1 cellular context compared by ENCODE assay signal in genomic region chr3:123422457-123422856, GRCh38.
TF ChIP-seq lines count a peak whose summit lies in the region.

No MANE protein-coding gene starts in this region.

TF ChIP-seq in WTC11, 78 proteins besides CTCF, POLR2A, EP300 and RAD21 (continued from another document):
- TF ChIP-seq, protein P1, sequence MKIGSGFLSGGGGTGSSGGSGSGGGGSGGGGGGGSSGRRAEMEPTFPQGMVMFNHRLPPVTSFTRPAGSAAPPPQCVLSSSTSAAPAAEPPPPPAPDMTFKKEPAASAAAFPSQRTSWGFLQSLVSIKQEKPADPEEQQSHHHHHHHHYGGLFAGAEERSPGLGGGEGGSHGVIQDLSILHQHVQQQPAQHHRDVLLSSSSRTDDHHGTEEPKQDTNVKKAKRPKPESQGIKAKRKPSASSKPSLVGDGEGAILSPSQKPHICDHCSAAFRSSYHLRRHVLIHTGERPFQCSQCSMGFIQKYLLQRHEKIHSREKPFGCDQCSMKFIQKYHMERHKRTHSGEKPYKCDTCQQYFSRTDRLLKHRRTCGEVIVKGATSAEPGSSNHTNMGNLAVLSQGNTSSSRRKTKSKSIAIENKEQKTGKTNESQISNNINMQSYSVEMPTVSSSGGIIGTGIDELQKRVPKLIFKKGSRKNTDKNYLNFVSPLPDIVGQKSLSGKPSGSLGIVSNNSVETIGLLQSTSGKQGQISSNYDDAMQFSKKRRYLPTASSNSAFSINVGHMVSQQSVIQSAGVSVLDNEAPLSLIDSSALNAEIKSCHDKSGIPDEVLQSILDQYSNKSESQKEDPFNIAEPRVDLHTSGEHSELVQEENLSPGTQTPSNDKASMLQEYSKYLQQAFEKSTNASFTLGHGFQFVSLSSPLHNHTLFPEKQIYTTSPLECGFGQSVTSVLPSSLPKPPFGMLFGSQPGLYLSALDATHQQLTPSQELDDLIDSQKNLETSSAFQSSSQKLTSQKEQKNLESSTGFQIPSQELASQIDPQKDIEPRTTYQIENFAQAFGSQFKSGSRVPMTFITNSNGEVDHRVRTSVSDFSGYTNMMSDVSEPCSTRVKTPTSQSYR (CRISPR knock-in tag; IDR thresholded peaks at IDR 0.05): no peak
- TF ChIP-seq SMAD4 (CRISPR knock-in tag; IDR thresholded peaks at IDR 0.05) (no peak), JUN (CRISPR knock-in tag; IDR thresholded peaks at IDR 0.05) (no peak), ATF1 (CRISPR knock-in tag; IDR thresholded peaks at IDR 0.05) (no peak), NFE2L1 (CRISPR knock-in tag; IDR thresholded peaks at IDR 0.05) (no peak), NR3C1 (CRISPR knock-in tag; conservative IDR thresholded peaks at IDR 0.05; ENCODE audit: low read depth) (no peak)
- TF ChIP-seq, protein P2, sequence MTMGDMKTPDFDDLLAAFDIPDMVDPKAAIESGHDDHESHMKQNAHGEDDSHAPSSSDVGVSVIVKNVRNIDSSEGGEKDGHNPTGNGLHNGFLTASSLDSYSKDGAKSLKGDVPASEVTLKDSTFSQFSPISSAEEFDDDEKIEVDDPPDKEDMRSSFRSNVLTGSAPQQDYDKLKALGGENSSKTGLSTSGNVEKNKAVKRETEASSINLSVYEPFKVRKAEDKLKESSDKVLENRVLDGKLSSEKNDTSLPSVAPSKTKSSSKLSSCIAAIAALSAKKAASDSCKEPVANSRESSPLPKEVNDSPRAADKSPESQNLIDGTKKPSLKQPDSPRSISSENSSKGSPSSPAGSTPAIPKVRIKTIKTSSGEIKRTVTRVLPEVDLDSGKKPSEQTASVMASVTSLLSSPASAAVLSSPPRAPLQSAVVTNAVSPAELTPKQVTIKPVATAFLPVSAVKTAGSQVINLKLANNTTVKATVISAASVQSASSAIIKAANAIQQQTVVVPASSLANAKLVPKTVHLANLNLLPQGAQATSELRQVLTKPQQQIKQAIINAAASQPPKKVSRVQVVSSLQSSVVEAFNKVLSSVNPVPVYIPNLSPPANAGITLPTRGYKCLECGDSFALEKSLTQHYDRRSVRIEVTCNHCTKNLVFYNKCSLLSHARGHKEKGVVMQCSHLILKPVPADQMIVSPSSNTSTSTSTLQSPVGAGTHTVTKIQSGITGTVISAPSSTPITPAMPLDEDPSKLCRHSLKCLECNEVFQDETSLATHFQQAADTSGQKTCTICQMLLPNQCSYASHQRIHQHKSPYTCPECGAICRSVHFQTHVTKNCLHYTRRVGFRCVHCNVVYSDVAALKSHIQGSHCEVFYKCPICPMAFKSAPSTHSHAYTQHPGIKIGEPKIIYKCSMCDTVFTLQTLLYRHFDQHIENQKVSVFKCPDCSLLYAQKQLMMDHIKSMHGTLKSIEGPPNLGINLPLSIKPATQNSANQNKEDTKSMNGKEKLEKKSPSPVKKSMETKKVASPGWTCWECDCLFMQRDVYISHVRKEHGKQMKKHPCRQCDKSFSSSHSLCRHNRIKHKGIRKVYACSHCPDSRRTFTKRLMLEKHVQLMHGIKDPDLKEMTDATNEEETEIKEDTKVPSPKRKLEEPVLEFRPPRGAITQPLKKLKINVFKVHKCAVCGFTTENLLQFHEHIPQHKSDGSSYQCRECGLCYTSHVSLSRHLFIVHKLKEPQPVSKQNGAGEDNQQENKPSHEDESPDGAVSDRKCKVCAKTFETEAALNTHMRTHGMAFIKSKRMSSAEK (CRISPR knock-in tag; IDR thresholded peaks at IDR 0.05; ENCODE audit: borderline replicate concordance): no peak
